In the genomic region with DNA sequence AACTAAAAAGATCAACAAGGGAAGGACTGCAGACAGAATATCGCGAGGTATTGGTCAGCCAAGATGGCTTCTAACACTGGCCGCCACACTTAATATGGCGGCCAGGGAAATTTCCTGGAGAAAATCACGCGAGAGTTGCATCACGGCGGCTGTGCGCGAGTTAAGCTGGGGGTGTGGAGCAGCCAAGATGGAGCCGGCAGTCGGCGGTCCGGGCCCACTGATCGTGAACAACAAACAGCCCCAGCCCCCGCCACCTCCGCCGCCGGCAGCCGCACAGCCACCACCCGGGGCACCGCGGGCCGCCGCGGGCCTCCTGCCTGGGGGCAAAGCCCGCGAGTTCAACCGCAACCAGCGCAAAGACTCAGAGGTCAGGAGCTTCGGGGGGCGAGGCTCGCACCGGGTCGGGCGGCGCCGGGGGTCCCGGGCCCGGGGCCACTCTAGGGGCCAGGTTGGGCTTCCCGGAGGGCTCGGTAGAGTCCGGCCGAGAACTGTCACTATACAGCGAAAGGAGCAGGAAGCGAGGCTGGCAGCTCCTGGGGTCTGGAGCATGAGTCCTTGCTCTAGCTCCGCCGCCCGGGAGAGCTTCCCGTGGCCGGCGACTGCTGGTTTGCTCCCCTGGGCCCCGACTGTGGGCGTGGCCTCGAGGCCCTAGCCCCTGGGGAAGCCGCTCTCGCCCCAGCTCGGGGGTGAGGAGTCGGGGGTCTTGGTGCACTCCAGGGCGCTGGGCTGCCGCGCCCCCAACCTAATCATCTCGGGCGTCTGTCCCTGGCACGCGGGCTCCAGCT, we compare ENCODE assay signal across 8 cellular contexts. TPM values are rescaled to one million over a fixed set of nuclear protein-coding genes. Genes with fewer than 3 reads are reported as not detected.
DNase-seq lines count a peak whose midpoint lies in the region; ATAC-seq and TF ChIP-seq lines count a peak whose summit lies in the region.

A gene with protein sequence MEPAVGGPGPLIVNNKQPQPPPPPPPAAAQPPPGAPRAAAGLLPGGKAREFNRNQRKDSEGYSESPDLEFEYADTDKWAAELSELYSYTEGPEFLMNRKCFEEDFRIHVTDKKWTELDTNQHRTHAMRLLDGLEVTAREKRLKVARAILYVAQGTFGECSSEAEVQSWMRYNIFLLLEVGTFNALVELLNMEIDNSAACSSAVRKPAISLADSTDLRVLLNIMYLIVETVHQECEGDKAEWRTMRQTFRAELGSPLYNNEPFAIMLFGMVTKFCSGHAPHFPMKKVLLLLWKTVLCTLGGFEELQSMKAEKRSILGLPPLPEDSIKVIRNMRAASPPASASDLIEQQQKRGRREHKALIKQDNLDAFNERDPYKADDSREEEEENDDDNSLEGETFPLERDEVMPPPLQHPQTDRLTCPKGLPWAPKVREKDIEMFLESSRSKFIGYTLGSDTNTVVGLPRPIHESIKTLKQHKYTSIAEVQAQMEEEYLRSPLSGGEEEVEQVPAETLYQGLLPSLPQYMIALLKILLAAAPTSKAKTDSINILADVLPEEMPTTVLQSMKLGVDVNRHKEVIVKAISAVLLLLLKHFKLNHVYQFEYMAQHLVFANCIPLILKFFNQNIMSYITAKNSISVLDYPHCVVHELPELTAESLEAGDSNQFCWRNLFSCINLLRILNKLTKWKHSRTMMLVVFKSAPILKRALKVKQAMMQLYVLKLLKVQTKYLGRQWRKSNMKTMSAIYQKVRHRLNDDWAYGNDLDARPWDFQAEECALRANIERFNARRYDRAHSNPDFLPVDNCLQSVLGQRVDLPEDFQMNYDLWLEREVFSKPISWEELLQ (plus strand): TSS at position 174 of the 785 bp plus-strand sequence. CDS start 14 bp downstream, at position 188.

- peak within 1 kb of the TSS; percentile 96 for H3K4me3 Mint-ChIP-seq in activated naive CD4-positive, alpha-beta T cell treated with anti-CD3 and anti-CD28 coated beads, Interleukin-2, amount 50 U/mL, for 24 hours

- H3K9me3 Mint-ChIP-seq in activated naive CD4-positive, alpha-beta T cell treated with anti-CD3 and anti-CD28 coated beads, Interleukin-2, amount 50 U/mL, for 24 hours = no peaks in the 10 kb centered on the region

- peaks cover 2% of the 10 kb centered on the region for H3K36me3 Mint-ChIP-seq in activated naive CD4-positive, alpha-beta T cell treated with anti-CD3 and anti-CD28 coated beads, Interleukin-2, amount 50 U/mL, for 24 hours

- H3K36me3 ChIP-seq in osteoblast (ENCODE audit: insufficient read depth, low read length) (peaks cover 26% of the 10 kb centered on the region), thoracic aorta (peaks cover 14% of the 10 kb centered on the region)

- peaks cover 63% of the 10 kb centered on the region for H3K4me1 Mint-ChIP-seq in activated naive CD4-positive, alpha-beta T cell treated with anti-CD3 and anti-CD28 coated beads, Interleukin-2, amount 50 U/mL, for 24 hours

- peaks cover 19% of the 10 kb centered on the region for H3K4me1 ChIP-seq in osteoblast (ENCODE audit: insufficient read depth, low read length)
- peaks cover 0 to 10% of the 10 kb centered on the region in 2 donors for H3K4me1 ChIP-seq in thoracic aorta (ENCODE audit: control insufficient read depth in 1 of 2, low read depth in 2 of 2)

- H3K27ac ChIP-seq in osteoblast (ENCODE audit: low read depth, low read length) = peak within 1 kb of the TSS; percentile 79
- peak within 1 kb of the TSS; percentile 81 to 87 for H3K27ac ChIP-seq in thoracic aorta

- peaks cover 23% of the 10 kb centered on the region for H4K20me1 ChIP-seq in osteoblast (ENCODE audit: insufficient read depth, low read length)

- no peaks in the 10 kb centered on the region for H3K27me3 Mint-ChIP-seq in activated naive CD4-positive, alpha-beta T cell treated with anti-CD3 and anti-CD28 coated beads, Interleukin-2, amount 50 U/mL, for 24 hours

- H3K4me3 ChIP-seq in osteoblast (ENCODE audit: insufficient read depth, low read length) (peak within 1 kb of the TSS; percentile 90), thoracic aorta (peak within 1 kb of the TSS; percentile 97)

- DNase-seq in GM04504 (ENCODE audit: low read depth) (peak; percentile 93), NCI-H1092 (lab: John Stamatoyannopoulos, UW) (peak; percentile 96), glomerular visceral epithelial cell (ENCODE audit: extremely low spot score) (peak; percentile 95), osteoblast (ENCODE audit: insufficient read length, low spot score, missing footprints) (peak; percentile 95), thoracic aorta (ENCODE audit: low spot score) (peak; percentile 85)

- H3K27ac Mint-ChIP-seq in activated naive CD4-positive, alpha-beta T cell treated with anti-CD3 and anti-CD28 coated beads, Interleukin-2, amount 50 U/mL, for 24 hours = peak within 1 kb of the TSS; percentile 96

- no peak for TF ChIP-seq CTCF in osteoblast (IDR thresholded peaks at IDR 0.05; ENCODE audit: extremely low read depth, low read depth, low read length)
- no peak for TF ChIP-seq CTCF in thoracic aorta (IDR thresholded peaks at IDR 0.05)

- peak within 1 kb of the TSS; percentile 85 for H2AFZ ChIP-seq in osteoblast (ENCODE audit: low read length)

- H3K79me2 ChIP-seq in osteoblast (ENCODE audit: insufficient read depth, low read length) = peaks cover 40% of the 10 kb centered on the region

- ATAC-seq in HG02571 (IDR thresholded peaks at IDR 0.05; ENCODE audit: unreplicated experiment) (peak; percentile 88), SK-N-SH treated with all-trans-retinoic acid at 6 μM for 48 hours (peak; percentile 95), thoracic aorta (ENCODE audit: insufficient number of reproducible peaks, low FRiP score, low read depth) (peak; percentile 97)

- H3K9me3 ChIP-seq in osteoblast (ENCODE audit: low read depth, low read length) (no peaks in the 10 kb centered on the region), thoracic aorta (no peaks in the 10 kb centered on the region)

- no peaks in the 10 kb centered on the region for H3K27me3 ChIP-seq in osteoblast (ENCODE audit: insufficient read depth, low read length)
- no peaks in the 10 kb centered on the region for H3K27me3 ChIP-seq in thoracic aorta (replicated peaks; ENCODE audit: insufficient read depth)

- peak within 1 kb of the TSS; percentile 97 for H3K4me2 ChIP-seq in osteoblast (ENCODE audit: insufficient read depth, low read length)

TF ChIP-seq in SK-N-SH treated with all-trans-retinoic acid at 6 μM for 48 hours, 23 proteins besides CTCF, POLR2A, EP300 and RAD21:
- TF ChIP-seq ZNF70 (CRISPR knock-in tag; IDR thresholded peaks at IDR 0.05) = peak; percentile 57; the same call in 1 of the 2 replicates
- TF ChIP-seq, protein P1, sequence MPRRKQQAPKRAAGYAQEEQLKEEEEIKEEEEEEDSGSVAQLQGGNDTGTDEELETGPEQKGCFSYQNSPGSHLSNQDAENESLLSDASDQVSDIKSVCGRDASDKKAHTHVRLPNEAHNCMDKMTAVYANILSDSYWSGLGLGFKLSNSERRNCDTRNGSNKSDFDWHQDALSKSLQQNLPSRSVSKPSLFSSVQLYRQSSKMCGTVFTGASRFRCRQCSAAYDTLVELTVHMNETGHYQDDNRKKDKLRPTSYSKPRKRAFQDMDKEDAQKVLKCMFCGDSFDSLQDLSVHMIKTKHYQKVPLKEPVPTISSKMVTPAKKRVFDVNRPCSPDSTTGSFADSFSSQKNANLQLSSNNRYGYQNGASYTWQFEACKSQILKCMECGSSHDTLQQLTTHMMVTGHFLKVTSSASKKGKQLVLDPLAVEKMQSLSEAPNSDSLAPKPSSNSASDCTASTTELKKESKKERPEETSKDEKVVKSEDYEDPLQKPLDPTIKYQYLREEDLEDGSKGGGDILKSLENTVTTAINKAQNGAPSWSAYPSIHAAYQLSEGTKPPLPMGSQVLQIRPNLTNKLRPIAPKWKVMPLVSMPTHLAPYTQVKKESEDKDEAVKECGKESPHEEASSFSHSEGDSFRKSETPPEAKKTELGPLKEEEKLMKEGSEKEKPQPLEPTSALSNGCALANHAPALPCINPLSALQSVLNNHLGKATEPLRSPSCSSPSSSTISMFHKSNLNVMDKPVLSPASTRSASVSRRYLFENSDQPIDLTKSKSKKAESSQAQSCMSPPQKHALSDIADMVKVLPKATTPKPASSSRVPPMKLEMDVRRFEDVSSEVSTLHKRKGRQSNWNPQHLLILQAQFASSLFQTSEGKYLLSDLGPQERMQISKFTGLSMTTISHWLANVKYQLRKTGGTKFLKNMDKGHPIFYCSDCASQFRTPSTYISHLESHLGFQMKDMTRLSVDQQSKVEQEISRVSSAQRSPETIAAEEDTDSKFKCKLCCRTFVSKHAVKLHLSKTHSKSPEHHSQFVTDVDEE (CRISPR knock-in tag; IDR thresholded peaks at IDR 0.05) = peak; percentile 91
- TF ChIP-seq, protein P2, sequence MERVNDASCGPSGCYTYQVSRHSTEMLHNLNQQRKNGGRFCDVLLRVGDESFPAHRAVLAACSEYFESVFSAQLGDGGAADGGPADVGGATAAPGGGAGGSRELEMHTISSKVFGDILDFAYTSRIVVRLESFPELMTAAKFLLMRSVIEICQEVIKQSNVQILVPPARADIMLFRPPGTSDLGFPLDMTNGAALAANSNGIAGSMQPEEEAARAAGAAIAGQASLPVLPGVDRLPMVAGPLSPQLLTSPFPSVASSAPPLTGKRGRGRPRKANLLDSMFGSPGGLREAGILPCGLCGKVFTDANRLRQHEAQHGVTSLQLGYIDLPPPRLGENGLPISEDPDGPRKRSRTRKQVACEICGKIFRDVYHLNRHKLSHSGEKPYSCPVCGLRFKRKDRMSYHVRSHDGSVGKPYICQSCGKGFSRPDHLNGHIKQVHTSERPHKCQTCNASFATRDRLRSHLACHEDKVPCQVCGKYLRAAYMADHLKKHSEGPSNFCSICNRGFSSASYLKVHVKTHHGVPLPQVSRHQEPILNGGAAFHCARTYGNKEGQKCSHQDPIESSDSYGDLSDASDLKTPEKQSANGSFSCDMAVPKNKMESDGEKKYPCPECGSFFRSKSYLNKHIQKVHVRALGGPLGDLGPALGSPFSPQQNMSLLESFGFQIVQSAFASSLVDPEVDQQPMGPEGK (CRISPR knock-in tag; IDR thresholded peaks at IDR 0.05; ENCODE audit: borderline replicate concordance) = no peak
- TF ChIP-seq ZC3H10 (CRISPR knock-in tag; IDR thresholded peaks at IDR 0.05) = 0 out of 2 replicates have a peak, but pooled peaks have one; percentile 18
TF ChIP-seq in SK-N-SH treated with all-trans-retinoic acid at 6 μM for 48 hours: peak in this region for 3.

RNA-seq across cellular contexts. Expression of the gene that starts here (rescaled TPM):
- total RNA-seq in osteoblast (51.0 and 51.4 TPM in 2 replicates), thoracic aorta (10 to 100 TPM; 38.4 to 61.6 TPM)

Comparison
In these comparisons a context has a peak if more than half of its experiments do, and no peak if none do; other contexts are left out.
1. Peak in every context shown above with its lines: DNase-seq, ATAC-seq, H3K4me3 ChIP-seq and H3K27ac ChIP-seq.